In the genomic region with DNA sequence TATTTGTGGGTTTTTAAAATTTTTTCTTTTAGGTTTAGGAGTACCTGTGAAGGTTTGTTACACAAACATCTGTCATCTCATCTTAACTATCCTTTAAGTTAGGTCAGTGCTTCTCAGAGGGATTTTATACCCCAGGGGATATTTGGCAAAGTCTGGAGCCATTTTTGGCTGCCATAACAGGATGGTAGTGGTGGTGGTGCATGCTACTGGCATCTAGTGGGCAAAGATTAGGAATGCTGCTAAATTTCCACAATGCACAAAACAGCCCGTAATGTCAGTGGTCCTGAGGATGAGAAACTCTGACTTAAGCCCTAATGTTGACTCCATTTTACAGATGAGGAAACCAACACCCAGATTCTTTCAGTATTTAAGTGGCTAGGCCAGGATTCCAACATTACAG, we compare ENCODE assay signal across 2 cellular contexts.
TF ChIP-seq lines count a peak whose summit lies in the region.

No MANE protein-coding gene starts in this region.

TF ChIP-seq in endothelial cell of umbilical vein, 7 proteins besides CTCF, POLR2A, EP300 and RAD21:
- TF ChIP-seq EZH2 (IDR thresholded peaks at IDR 0.05; ENCODE audit: borderline replicate concordance, low read depth, low read length, severe bottlenecking) (no peak), MYC (IDR thresholded peaks at IDR 0.05; ENCODE audit: low read depth, low read length) (no peak), JUN (IDR thresholded peaks at IDR 0.05; ENCODE audit: borderline replicate concordance, insufficient read depth, insufficient read length, low read depth) (no peak)
- TF ChIP-seq, protein P1, sequence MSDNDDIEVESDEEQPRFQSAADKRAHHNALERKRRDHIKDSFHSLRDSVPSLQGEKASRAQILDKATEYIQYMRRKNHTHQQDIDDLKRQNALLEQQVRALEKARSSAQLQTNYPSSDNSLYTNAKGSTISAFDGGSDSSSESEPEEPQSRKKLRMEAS (IDR thresholded peaks at IDR 0.05; ENCODE audit: insufficient read depth, insufficient read length): no peak
TF ChIP-seq in endothelial cell of umbilical vein: peak in this region for 0.

TF ChIP-seq in HepG2, 621 proteins besides CTCF, POLR2A, EP300 and RAD21:
- TF ChIP-seq, protein P2, sequence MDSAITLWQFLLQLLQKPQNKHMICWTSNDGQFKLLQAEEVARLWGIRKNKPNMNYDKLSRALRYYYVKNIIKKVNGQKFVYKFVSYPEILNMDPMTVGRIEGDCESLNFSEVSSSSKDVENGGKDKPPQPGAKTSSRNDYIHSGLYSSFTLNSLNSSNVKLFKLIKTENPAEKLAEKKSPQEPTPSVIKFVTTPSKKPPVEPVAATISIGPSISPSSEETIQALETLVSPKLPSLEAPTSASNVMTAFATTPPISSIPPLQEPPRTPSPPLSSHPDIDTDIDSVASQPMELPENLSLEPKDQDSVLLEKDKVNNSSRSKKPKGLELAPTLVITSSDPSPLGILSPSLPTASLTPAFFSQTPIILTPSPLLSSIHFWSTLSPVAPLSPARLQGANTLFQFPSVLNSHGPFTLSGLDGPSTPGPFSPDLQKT (CRISPR knock-in tag; IDR thresholded peaks at IDR 0.05; ENCODE audit: borderline replicate concordance): no peak
- TF ChIP-seq BCL6 (CRISPR knock-in tag; IDR thresholded peaks at IDR 0.05): no peak
- TF ChIP-seq, protein P3, sequence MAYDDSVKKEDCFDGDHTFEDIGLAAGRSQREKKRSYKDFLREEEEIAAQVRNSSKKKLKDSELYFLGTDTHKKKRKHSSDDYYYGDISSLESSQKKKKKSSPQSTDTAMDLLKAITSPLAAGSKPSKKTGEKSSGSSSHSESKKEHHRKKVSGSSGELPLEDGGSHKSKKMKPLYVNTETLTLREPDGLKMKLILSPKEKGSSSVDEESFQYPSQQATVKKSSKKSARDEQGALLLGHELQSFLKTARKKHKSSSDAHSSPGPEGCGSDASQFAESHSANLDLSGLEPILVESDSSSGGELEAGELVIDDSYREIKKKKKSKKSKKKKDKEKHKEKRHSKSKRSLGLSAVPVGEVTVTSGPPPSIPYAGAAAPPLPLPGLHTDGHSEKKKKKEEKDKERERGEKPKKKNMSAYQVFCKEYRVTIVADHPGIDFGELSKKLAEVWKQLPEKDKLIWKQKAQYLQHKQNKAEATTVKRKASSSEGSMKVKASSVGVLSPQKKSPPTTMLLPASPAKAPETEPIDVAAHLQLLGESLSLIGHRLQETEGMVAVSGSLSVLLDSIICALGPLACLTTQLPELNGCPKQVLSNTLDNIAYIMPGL (CRISPR knock-in tag; IDR thresholded peaks at IDR 0.05; ENCODE audit: borderline replicate concordance in 1 of 2, low read depth in 1 of 2): no peak
- TF ChIP-seq SATB2 (CRISPR knock-in tag; IDR thresholded peaks at IDR 0.05): no peak
- no peak for TF ChIP-seq ESRRA (CRISPR knock-in tag; IDR thresholded peaks at IDR 0.05; ENCODE audit: low read depth)
- TF ChIP-seq, protein P4, sequence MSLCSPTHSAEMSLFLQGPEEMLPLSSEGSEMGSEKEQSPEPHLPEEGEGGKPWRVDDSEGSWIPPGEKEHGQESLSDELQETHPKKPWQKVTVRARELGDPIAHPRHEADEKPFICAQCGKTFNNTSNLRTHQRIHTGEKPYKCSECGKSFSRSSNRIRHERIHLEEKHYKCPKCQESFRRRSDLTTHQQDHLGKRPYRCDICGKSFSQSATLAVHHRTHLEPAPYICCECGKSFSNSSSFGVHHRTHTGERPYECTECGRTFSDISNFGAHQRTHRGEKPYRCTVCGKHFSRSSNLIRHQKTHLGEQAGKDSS (CRISPR knock-in tag; IDR thresholded peaks at IDR 0.05; ENCODE audit: borderline replicate concordance, low read depth): no peak
- no peak for TF ChIP-seq ZFY (CRISPR knock-in tag; IDR thresholded peaks at IDR 0.05)
- no peak for TF ChIP-seq KAT2B (IDR thresholded peaks at IDR 0.05; ENCODE audit: borderline replicate concordance, low read depth, low read length)
TF ChIP-seq in HepG2: peak in this region for 0.
